In genomic region chr3:99918720-99919119, GRCh38 we compare ENCODE assay signal across 23 cellular contexts.
"Had no signal": no experiment of that assay in that cellular context is flagged by ENCODE, and none has a peak within 500 bp of the region (broad histone marks: within the 10 kb centered on the region; RNA-seq: fewer than 3 reads in every experiment).

No MANE protein-coding gene starts in this region.

- H3K36me3 ChIP-seq: tibial artery had no signal

- H3K27me3 ChIP-seq: hepatocyte, tibial artery had no signal

- H3K9me3 ChIP-seq: tibial artery had no signal

- DNase-seq: activated B cell treated with CpG ODN at 0.5 μM for 24 hours; activated CD4-positive, alpha-beta T cell treated with anti-CD3 and anti-CD28 coated beads for 36 hours; activated CD4-positive, alpha-beta T cell treated with anti-CD3 and anti-CD28 coated beads, Interleukin-2, amount 50 U/mL, for 4 hours; activated CD8-positive, alpha-beta memory T cell treated with anti-CD3 and anti-CD28 coated beads for 24 hours; activated CD8-positive, alpha-beta memory T cell treated with anti-CD3 and anti-CD28 coated beads, Interleukin-2, amount 50 U/mL, for 4 hours; activated naive CD4-positive, alpha-beta T cell; activated naive CD8-positive, alpha-beta T cell treated with anti-CD3 and anti-CD28 coated beads for 36 hours; activated T-cell treated with anti-CD3 and anti-CD28 coated beads, Interleukin-2, amount 50 U/mL, for 24 hours; amniotic stem cell; cortex of kidney; effector CD4-positive, alpha-beta T cell; erythroblast; immature natural killer cell; naive B cell; nucleus accumbens; retina; stimulated activated CD4-positive, alpha-beta T cell treated with anti-CD3 and anti-CD28 coated beads, Interleukin-2, amount 100 ng/mL, for 48 hours; stimulated activated naive CD4-positive, alpha-beta T cell; T1000; tibial artery had no signal

- H3K4me3 ChIP-seq: hepatocyte, lung, tibial artery had no signal

- ATAC-seq: activated CD4-positive, alpha-beta T cell treated with anti-CD3 and anti-CD28 coated beads for 36 hours; left lobe of liver had no signal
